9 cellular contexts compared by ENCODE assay signal in the genomic region with DNA sequence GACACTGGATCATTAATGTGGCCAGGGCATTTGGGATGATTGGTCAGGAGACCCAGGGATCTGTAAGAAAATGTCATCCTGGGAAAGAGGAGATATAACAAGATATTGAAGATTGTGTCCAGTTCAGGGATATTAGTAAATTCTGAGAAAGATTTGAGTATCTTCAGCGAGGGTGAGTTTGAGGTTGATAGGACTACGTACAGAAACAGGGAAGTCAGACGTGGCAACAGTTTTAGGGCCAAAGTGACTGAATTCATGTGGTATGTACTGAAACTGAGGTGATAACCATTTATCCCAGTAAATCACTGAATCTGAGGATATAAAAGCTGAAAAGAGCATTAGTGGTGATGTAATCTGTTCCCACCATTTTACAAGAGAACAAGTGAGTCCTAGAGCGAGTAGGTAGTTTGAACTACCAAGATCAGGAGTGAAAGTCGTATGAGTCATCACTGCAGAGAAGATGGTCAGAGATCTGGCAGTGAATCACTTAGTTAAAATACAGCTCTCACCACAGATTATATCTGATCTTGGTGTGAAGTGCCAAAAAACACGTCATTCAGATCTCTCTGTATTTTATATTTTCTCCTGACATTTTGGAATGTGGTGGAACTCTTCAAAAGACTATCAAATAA.
DNase-seq lines count a peak whose midpoint lies in the region; ATAC-seq and TF ChIP-seq lines count a peak whose summit lies in the region.
"Had no signal": no experiment of that assay in that cellular context is flagged by ENCODE, and none has a peak within 500 bp of the region (broad histone marks: within the 10 kb centered on the region; RNA-seq: fewer than 3 reads in every experiment).

No MANE protein-coding gene starts in this region.

- peaks cover 14% of the 10 kb centered on the region for H3K9me3 Mint-ChIP-seq in activated T-helper 1 cell treated with anti-CD3 and anti-CD28 coated beads, Interleukin-12 subunit alpha, Interleukin-12 subunit beta, Interleukin-2, Interleukin-4 antibody, amounts not matched to agents 30 ng/mL and 10 ng/mL and 1 ng/mL, durations not matched to agents 14 hours and 24 hours and 36 hours

- H3K27ac Mint-ChIP-seq in activated T-helper 1 cell treated with anti-CD3 and anti-CD28 coated beads, Interleukin-12 subunit alpha, Interleukin-12 subunit beta, Interleukin-2, Interleukin-4 antibody, amounts not matched to agents 30 ng/mL and 10 ng/mL and 1 ng/mL, durations not matched to agents 14 hours and 24 hours and 36 hours, result peak overlapping the region; percentile 20

- no peaks in the 10 kb centered on the region for H3K9me3 ChIP-seq in mesenchymal stem cell (ENCODE audit: control insufficient read depth, low read length)
- no peaks in the 10 kb centered on the region for H3K9me3 ChIP-seq in Peyer's patch

- no peak overlapping the region for H2AK5ac ChIP-seq in mesenchymal stem cell (ENCODE audit: low read length, severe bottlenecking)

- no peak for TF ChIP-seq CTCF in Peyer's patch (IDR thresholded peaks at IDR 0.05)

- peak; percentile 97 for ATAC-seq in GM21381 (IDR thresholded peaks at IDR 0.05; ENCODE audit: unreplicated experiment)
- peak; percentile 100 for ATAC-seq in HG03469 (IDR thresholded peaks at IDR 0.05; ENCODE audit: unreplicated experiment)

- no peak overlapping the region for H3K4ac ChIP-seq in mesenchymal stem cell (ENCODE audit: low read depth in 1 of 2, low read length in 2 of 2)

- H3K4me3 ChIP-seq in mesenchymal stem cell (ENCODE audit: insufficient read depth in 1 of 2, low read depth in 1 of 2, low read length in 2 of 2) (peak overlapping the region in 1 of 2 experiments; percentile 7), Peyer's patch (no peak overlapping the region)
- H3K4me3 ChIP-seq: lung had no signal

- no peak overlapping the region for H2BK5ac ChIP-seq in mesenchymal stem cell (ENCODE audit: low read depth, low read length, poor library complexity, severe bottlenecking)

- H3K27me3 ChIP-seq in mesenchymal stem cell (ENCODE audit: control insufficient read depth in 1 of 2, insufficient read depth in 1 of 2, low read length in 2 of 2) (no peaks in the 10 kb centered on the region), Peyer's patch (no peaks in the 10 kb centered on the region)

- no peak overlapping the region for H2AFZ ChIP-seq in mesenchymal stem cell (ENCODE audit: low read depth, low read length)

- H3K27ac ChIP-seq in mesenchymal stem cell (ENCODE audit: low read length, poor library complexity, severe bottlenecking) (peak overlapping the region; percentile 64), Peyer's patch (no peak overlapping the region)

- H3K36me3 Mint-ChIP-seq in activated T-helper 1 cell treated with anti-CD3 and anti-CD28 coated beads, Interleukin-12 subunit alpha, Interleukin-12 subunit beta, Interleukin-2, Interleukin-4 antibody, amounts not matched to agents 30 ng/mL and 10 ng/mL and 1 ng/mL, durations not matched to agents 14 hours and 24 hours and 36 hours (ENCODE audit: low read depth), result no peaks in the 10 kb centered on the region

- H3K4me1 Mint-ChIP-seq in activated T-helper 1 cell treated with anti-CD3 and anti-CD28 coated beads, Interleukin-12 subunit alpha, Interleukin-12 subunit beta, Interleukin-2, Interleukin-4 antibody, amounts not matched to agents 30 ng/mL and 10 ng/mL and 1 ng/mL, durations not matched to agents 14 hours and 24 hours and 36 hours (ENCODE audit: low read depth), result peaks cover 6% of the 10 kb centered on the region

- peak; percentile 1 for DNase-seq in ELF-1 (ENCODE audit: low read depth, low spot score)
- DNase-seq in activated T-helper 1 cell treated with anti-CD3 and anti-CD28 coated beads, Interleukin-12 subunit alpha, Interleukin-12 subunit beta, Interleukin-2, Interleukin-4 antibody, amounts not matched to agents 30 ng/mL and 10 ng/mL and 1 ng/mL, durations not matched to agents 14 hours and 24 hours and 36 hours (ENCODE audit: low spot score), result no peak
- DNase-seq in mesenchymal stem cell, result peak; percentile 92
- DNase-seq in Peyer's patch, result no peak
- no peak for DNase-seq in activated effector memory CD4-positive, alpha-beta T cell treated with Interleukin-2 at 50 U/mL for 16 hours
- DNase-seq in epidermal melanocyte (ENCODE audit: insufficient read length, low spot score), result no peak

- peaks cover 8% of the 10 kb centered on the region for H3K79me1 ChIP-seq in mesenchymal stem cell (replicated peaks; ENCODE audit: low read length, poor library complexity, severe bottlenecking)

- H2BK15ac ChIP-seq in mesenchymal stem cell (ENCODE audit: low read depth, poor library complexity, severe bottlenecking), result no peak overlapping the region

- H2BK120ac ChIP-seq in mesenchymal stem cell (ENCODE audit: low read depth, low read length), result no peak overlapping the region

- H3K36me3 ChIP-seq in mesenchymal stem cell (ENCODE audit: control insufficient read depth in 1 of 2, insufficient read depth in 2 of 2, low read depth in 1 of 2, low read length in 2 of 2) (no peaks in the 10 kb centered on the region), Peyer's patch (no peaks in the 10 kb centered on the region)

- H2BK12ac ChIP-seq in mesenchymal stem cell (ENCODE audit: low read length in 2 of 2), result no peak overlapping the region

- no peak for TF ChIP-seq POLR2A in Peyer's patch (IDR thresholded peaks at IDR 0.05)

- H3K4me2 ChIP-seq in mesenchymal stem cell (ENCODE audit: low read length, poor library complexity, severe bottlenecking), result no peak overlapping the region

- no peak overlapping the region for H3K18ac ChIP-seq in mesenchymal stem cell (ENCODE audit: low read depth in 1 of 2, low read length in 2 of 2)

- H4K8ac ChIP-seq in mesenchymal stem cell (ENCODE audit: low read length), result no peak overlapping the region

- H3K14ac ChIP-seq in mesenchymal stem cell (ENCODE audit: low read length in 2 of 2), result no peak overlapping the region

- 75% methylated on average over 3 of the region's 6 CpGs for WGBS in mesenchymal stem cell

- no peak overlapping the region for H3K4me3 Mint-ChIP-seq in activated T-helper 1 cell treated with anti-CD3 and anti-CD28 coated beads, Interleukin-12 subunit alpha, Interleukin-12 subunit beta, Interleukin-2, Interleukin-4 antibody, amounts not matched to agents 30 ng/mL and 10 ng/mL and 1 ng/mL, durations not matched to agents 14 hours and 24 hours and 36 hours

- no peak overlapping the region for H3K23ac ChIP-seq in mesenchymal stem cell (ENCODE audit: low read length in 2 of 2)

- intact Hi-C loops in activated T-helper 1 cell treated with anti-CD3 and anti-CD28 coated beads, Interleukin-12 subunit alpha, Interleukin-12 subunit beta, Interleukin-2, Interleukin-4 antibody, amounts not matched to agents 30 ng/mL and 10 ng/mL and 1 ng/mL, durations not matched to agents 14 hours and 24 hours and 36 hours (cut with micrococcal nuclease), result no loop called here

- H3K9ac ChIP-seq in mesenchymal stem cell (ENCODE audit: low read length), result peak overlapping the region; percentile 68

- H3K4me1 ChIP-seq in mesenchymal stem cell (ENCODE audit: control insufficient read depth, insufficient read depth, low read depth, low read length) (no peaks in the 10 kb centered on the region), Peyer's patch (no peaks in the 10 kb centered on the region)

- peaks cover 5% of the 10 kb centered on the region for H3K27me3 Mint-ChIP-seq in activated T-helper 1 cell treated with anti-CD3 and anti-CD28 coated beads, Interleukin-12 subunit alpha, Interleukin-12 subunit beta, Interleukin-2, Interleukin-4 antibody, amounts not matched to agents 30 ng/mL and 10 ng/mL and 1 ng/mL, durations not matched to agents 14 hours and 24 hours and 36 hours (ENCODE audit: insufficient read depth)

- no peak overlapping the region for H4K91ac ChIP-seq in mesenchymal stem cell (ENCODE audit: low read length)

Comparison
In these comparisons a context has a peak if more than half of its experiments do, and no peak if none do; other contexts are left out.
1. DNase-seq: peak in ELF-1 (single experiment) and mesenchymal stem cell (single experiment); none in activated T-helper 1 cell treated with anti-CD3 and anti-CD28 coated beads, Interleukin-12 subunit alpha, Interleukin-12 subunit beta, Interleukin-2, Interleukin-4 antibody, amounts not matched to agents 30 ng/mL and 10 ng/mL and 1 ng/mL, durations not matched to agents 14 hours and 24 hours and 36 hours (single experiment), Peyer's patch (0 of 3), activated effector memory CD4-positive, alpha-beta T cell treated with Interleukin-2 at 50 U/mL for 16 hours (single experiment) and epidermal melanocyte (single experiment).